ENCODE assay signal across 2 cellular contexts in the genomic region with DNA sequence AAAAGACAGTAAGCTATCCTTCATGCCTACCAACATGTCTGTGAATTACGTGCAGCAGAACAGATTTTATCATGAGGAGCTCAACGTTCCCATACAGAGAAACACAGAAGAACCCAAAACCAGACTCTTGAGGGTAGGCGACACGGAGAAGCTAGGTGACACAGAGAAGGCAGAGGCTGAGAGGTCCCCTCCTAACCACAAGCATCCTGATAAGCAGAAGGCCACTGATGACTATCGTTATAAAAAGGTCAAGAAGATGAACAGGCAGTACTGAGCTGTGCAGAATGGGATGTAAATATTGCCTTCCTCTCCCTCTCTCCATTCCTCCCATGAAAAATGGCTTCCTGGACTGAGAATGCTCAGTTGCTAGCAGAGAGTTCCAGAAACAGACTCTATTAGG.
TF ChIP-seq lines count a peak whose summit lies in the region.

No MANE protein-coding gene starts in this region.

TF ChIP-seq in IMR-90, 13 proteins besides CTCF, POLR2A, EP300 and RAD21:
- TF ChIP-seq, protein P1, sequence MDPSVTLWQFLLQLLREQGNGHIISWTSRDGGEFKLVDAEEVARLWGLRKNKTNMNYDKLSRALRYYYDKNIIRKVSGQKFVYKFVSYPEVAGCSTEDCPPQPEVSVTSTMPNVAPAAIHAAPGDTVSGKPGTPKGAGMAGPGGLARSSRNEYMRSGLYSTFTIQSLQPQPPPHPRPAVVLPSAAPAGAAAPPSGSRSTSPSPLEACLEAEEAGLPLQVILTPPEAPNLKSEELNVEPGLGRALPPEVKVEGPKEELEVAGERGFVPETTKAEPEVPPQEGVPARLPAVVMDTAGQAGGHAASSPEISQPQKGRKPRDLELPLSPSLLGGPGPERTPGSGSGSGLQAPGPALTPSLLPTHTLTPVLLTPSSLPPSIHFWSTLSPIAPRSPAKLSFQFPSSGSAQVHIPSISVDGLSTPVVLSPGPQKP (IDR thresholded peaks at IDR 0.05; ENCODE audit: borderline replicate concordance, low read depth, low read length), result no peak
- no peak for TF ChIP-seq MXI1 (IDR thresholded peaks at IDR 0.05; ENCODE audit: borderline replicate concordance, low read depth, low read length)

TF ChIP-seq in H1, 55 proteins besides CTCF, POLR2A, EP300 and RAD21:
- TF ChIP-seq BACH1 (IDR thresholded peaks at IDR 0.05; ENCODE audit: low read length), result no peak
- TF ChIP-seq KDM5A (IDR thresholded peaks at IDR 0.05; ENCODE audit: low read length), result no peak
- TF ChIP-seq, protein P2, sequence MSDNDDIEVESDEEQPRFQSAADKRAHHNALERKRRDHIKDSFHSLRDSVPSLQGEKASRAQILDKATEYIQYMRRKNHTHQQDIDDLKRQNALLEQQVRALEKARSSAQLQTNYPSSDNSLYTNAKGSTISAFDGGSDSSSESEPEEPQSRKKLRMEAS (IDR thresholded peaks at IDR 0.05), result no peak
- TF ChIP-seq, protein P3, sequence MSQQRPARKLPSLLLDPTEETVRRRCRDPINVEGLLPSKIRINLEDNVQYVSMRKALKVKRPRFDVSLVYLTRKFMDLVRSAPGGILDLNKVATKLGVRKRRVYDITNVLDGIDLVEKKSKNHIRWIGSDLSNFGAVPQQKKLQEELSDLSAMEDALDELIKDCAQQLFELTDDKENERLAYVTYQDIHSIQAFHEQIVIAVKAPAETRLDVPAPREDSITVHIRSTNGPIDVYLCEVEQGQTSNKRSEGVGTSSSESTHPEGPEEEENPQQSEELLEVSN (IDR thresholded peaks at IDR 0.05), result no peak
- no peak for TF ChIP-seq SIN3A (conservative IDR thresholded peaks at IDR 0.05 in 1 of 2, IDR thresholded peaks at IDR 0.05 in 1 of 2; ENCODE audit: low read depth in 1 of 2, low read length in 2 of 2)
- TF ChIP-seq TAF1 (IDR thresholded peaks at IDR 0.05; ENCODE audit: low read depth, low read length), result no peak
- TF ChIP-seq RXRA (IDR thresholded peaks at IDR 0.05; ENCODE audit: insufficient read depth, low read depth, low read length), result no peak
- TF ChIP-seq JUND (IDR thresholded peaks at IDR 0.05; ENCODE audit: low read length), result no peak
- no peak for TF ChIP-seq CBX8 (IDR thresholded peaks at IDR 0.05; ENCODE audit: borderline replicate concordance, low read depth, low read length)
- no peak for TF ChIP-seq EGR1 (IDR thresholded peaks at IDR 0.05; ENCODE audit: borderline replicate concordance, low read depth, low read length)
- TF ChIP-seq FOSL1 (IDR thresholded peaks at IDR 0.05; ENCODE audit: insufficient read depth, low read depth, low read length), result no peak
- no peak for TF ChIP-seq BRCA1 (IDR thresholded peaks at IDR 0.05; ENCODE audit: low read depth, low read length)
- TF ChIP-seq SIX5 (IDR thresholded peaks at IDR 0.05; ENCODE audit: low read depth, low read length), result no peak
- TF ChIP-seq, protein P4, sequence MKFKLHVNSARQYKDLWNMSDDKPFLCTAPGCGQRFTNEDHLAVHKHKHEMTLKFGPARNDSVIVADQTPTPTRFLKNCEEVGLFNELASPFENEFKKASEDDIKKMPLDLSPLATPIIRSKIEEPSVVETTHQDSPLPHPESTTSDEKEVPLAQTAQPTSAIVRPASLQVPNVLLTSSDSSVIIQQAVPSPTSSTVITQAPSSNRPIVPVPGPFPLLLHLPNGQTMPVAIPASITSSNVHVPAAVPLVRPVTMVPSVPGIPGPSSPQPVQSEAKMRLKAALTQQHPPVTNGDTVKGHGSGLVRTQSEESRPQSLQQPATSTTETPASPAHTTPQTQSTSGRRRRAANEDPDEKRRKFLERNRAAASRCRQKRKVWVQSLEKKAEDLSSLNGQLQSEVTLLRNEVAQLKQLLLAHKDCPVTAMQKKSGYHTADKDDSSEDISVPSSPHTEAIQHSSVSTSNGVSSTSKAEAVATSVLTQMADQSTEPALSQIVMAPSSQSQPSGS (IDR thresholded peaks at IDR 0.05; ENCODE audit: low read length), result no peak
